In genomic region chr3:138456961-138457862, GRCh38 we compare ENCODE assay signal across 15 cellular contexts. TPM values are rescaled to one million over a fixed set of nuclear protein-coding genes. Genes with fewer than 3 reads are reported as not detected.
DNase-seq lines count a peak whose midpoint lies in the region; ATAC-seq and TF ChIP-seq lines count a peak whose summit lies in the region.
"Had no signal": no experiment of that assay in that cellular context is flagged by ENCODE, and none has a peak within 500 bp of the region (broad histone marks: within the 10 kb centered on the region; RNA-seq: fewer than 3 reads in every experiment).

No MANE protein-coding gene starts in this region.

- H3K4me1 ChIP-seq in lower lobe of right lung (no peaks in the 10 kb centered on the region), testis (no peaks in the 10 kb centered on the region)
- H3K4me1 ChIP-seq: A549 had no signal

- ATAC-seq in WTC11 (no peak), lower lobe of right lung (no peak), HG02885 (IDR thresholded peaks at IDR 0.05; ENCODE audit: poor library complexity, unreplicated experiment) (no peak)
- ATAC-seq: A549, K562, PC-3 had no signal

- H3K4me3 Mint-ChIP-seq in WTC11 = no peak overlapping the region

- no peaks in the 10 kb centered on the region for H3K27me3 ChIP-seq in lower lobe of right lung (ENCODE audit: low read depth)
- no peaks in the 10 kb centered on the region for H3K27me3 ChIP-seq in testis

- WGBS in testis, 2 donors = 82 to 93% methylated on average over 13 of the region's 13 CpGs

- peak overlapping the region; percentile 53; the same call in 1 of the 2 replicates for H3K27ac Mint-ChIP-seq in WTC11

- TF ChIP-seq CTCF in WTC11 (IDR thresholded peaks at IDR 0.05) = no peak
- TF ChIP-seq CTCF in lower lobe of right lung (IDR thresholded peaks at IDR 0.05) = no peak
- no peak for TF ChIP-seq CTCF in testis (IDR thresholded peaks at IDR 0.05)

- CTCF ChIA-PET in WTC11 (lab: Charles Lee) = interaction anchor here (1.4 to 1.8 kb wide), 2 partner anchors 22 to 479 kb away, joined by 4 to 5 read pairs; no protein-coding TSS in a partner anchor

- no peak overlapping the region for H3K27ac ChIP-seq in lower lobe of right lung
- H3K27ac ChIP-seq in testis = no peak overlapping the region
- H3K27ac ChIP-seq: A549, C4-2B had no signal

- H3K4me3 ChIP-seq in lower lobe of right lung (no peak overlapping the region), testis (no peak overlapping the region)
- H3K4me3 ChIP-seq: A549, K562 had no signal

- peaks cover 18% of the 10 kb centered on the region for H3K36me3 ChIP-seq in lower lobe of right lung
- H3K36me3 ChIP-seq in testis (ENCODE audit: low read depth, missing control alignments) = no peaks in the 10 kb centered on the region

- TF ChIP-seq POLR2A in testis (IDR thresholded peaks at IDR 0.05) = no peak

- no peaks in the 10 kb centered on the region for H3K27me3 Mint-ChIP-seq in WTC11 (ENCODE audit: low read depth)

- peaks cover 4% of the 10 kb centered on the region; the same call in 1 of the 2 replicates for H3K4me1 Mint-ChIP-seq in WTC11

- no peaks in the 10 kb centered on the region for H3K9me3 ChIP-seq in lower lobe of right lung
- no peaks in the 10 kb centered on the region for H3K9me3 ChIP-seq in testis
- H3K9me3 ChIP-seq: A549 had no signal

- intact Hi-C loops in lower lobe of right lung (cut with DNase I) = no loop called here
- intact Hi-C loops in testis (cut with DNase I; ENCODE audit: low total_unique reads) = no loop called here

- POLR2A ChIA-PET in WTC11 (lab: Charles Lee) = no interaction called here

- DNase-seq in activated CD8-positive, alpha-beta memory T cell treated with anti-CD3 and anti-CD28 coated beads, Interleukin-2, amount 50 U/mL, for 48 hours = peak; percentile 40
- DNase-seq in activated CD8-positive, alpha-beta memory T cell treated with anti-CD3 and anti-CD28 coated beads, Interleukin-2, amount 50 U/mL, for 4 hours = no peak
- DNase-seq in WTC11 (ENCODE audit: low spot score) (no peak), lower lobe of right lung (peak; percentile 23), testis (peak; percentile 4), NCI-H2171 (lab: John Stamatoyannopoulos, UW) (no peak), GM19240 (ENCODE audit: insufficient read length, low spot score) (no peak)
- DNase-seq: NCI-H1048, NCI-H1694, NCI-H748 treated with DMSO at 0.1 percent for 48 hours, PC-3 had no signal

- no peaks in the 10 kb centered on the region for H3K9me3 Mint-ChIP-seq in WTC11

- peaks cover 14% of the 10 kb centered on the region for H3K36me3 Mint-ChIP-seq in WTC11

TF ChIP-seq in WTC11, 78 proteins besides CTCF, POLR2A, EP300 and RAD21:
- TF ChIP-seq MXD4 (CRISPR knock-in tag; IDR thresholded peaks at IDR 0.05; ENCODE audit: borderline replicate concordance) (no peak), NFYB (CRISPR knock-in tag; conservative IDR thresholded peaks at IDR 0.05; ENCODE audit: low read depth) (no peak), CDX4 (CRISPR knock-in tag; IDR thresholded peaks at IDR 0.05; ENCODE audit: borderline replicate concordance) (no peak)
TF ChIP-seq in WTC11: peak in this region for 0.

RNA-seq across cellular contexts. Expression of gene ESYT3, which starts 22.8 kb away (rescaled TPM):
- 4.4 to 6.4 TPM (median 5.7 TPM) in 3 replicates for total RNA-seq in WTC11 (2021)
- total RNA-seq in lower lobe of right lung = 40.3 TPM
- total RNA-seq in testis = 1 to 10 TPM; 5.2 to 5.4 TPM
- polyA plus RNA-seq in testis (ENCODE audit: insufficient read depth, low read depth, low replicate concordance) = 1.2 TPM
- total RNA-seq: K562 had no signal
- polyA plus RNA-seq: K562 had no signal

Comparison
In these comparisons a context has a peak if more than half of its experiments do, and no peak if none do; other contexts are left out.
1. DNase-seq: peak in activated CD8-positive, alpha-beta memory T cell treated with anti-CD3 and anti-CD28 coated beads, Interleukin-2, amount 50 U/mL, for 48 hours (single experiment), lower lobe of right lung (single experiment) and testis (single experiment); none in activated CD8-positive, alpha-beta memory T cell treated with anti-CD3 and anti-CD28 coated beads, Interleukin-2, amount 50 U/mL, for 4 hours (single experiment), WTC11 (single experiment), NCI-H2171 (single experiment) and GM19240 (single experiment).